1 cellular context compared by ENCODE assay signal in genomic region chr4:147984065-147984777, GRCh38.
TF ChIP-seq lines count a peak whose summit lies in the region.

No MANE protein-coding gene starts in this region.

TF ChIP-seq in GM12878, 131 proteins besides CTCF, POLR2A, EP300 and RAD21 (continued from another document):
- TF ChIP-seq NKRF (conservative IDR thresholded peaks at IDR 0.05) (no peak), CREB1 (IDR thresholded peaks at IDR 0.05; ENCODE audit: low read depth) (no peak), PRDM15 (CRISPR knock-in tag; IDR thresholded peaks at IDR 0.05) (no peak), CHD2 (IDR thresholded peaks at IDR 0.05; ENCODE audit: borderline replicate concordance, low read depth, low read length) (no peak), ATF2 (IDR thresholded peaks at IDR 0.05; ENCODE audit: low read length) (no peak), RCOR1 (conservative IDR thresholded peaks at IDR 0.05; ENCODE audit: low read depth, low read length) (no peak)
TF ChIP-seq in GM12878: peak in this region for 0.
